ENCODE assay signal across 8 cellular contexts in the genomic region with DNA sequence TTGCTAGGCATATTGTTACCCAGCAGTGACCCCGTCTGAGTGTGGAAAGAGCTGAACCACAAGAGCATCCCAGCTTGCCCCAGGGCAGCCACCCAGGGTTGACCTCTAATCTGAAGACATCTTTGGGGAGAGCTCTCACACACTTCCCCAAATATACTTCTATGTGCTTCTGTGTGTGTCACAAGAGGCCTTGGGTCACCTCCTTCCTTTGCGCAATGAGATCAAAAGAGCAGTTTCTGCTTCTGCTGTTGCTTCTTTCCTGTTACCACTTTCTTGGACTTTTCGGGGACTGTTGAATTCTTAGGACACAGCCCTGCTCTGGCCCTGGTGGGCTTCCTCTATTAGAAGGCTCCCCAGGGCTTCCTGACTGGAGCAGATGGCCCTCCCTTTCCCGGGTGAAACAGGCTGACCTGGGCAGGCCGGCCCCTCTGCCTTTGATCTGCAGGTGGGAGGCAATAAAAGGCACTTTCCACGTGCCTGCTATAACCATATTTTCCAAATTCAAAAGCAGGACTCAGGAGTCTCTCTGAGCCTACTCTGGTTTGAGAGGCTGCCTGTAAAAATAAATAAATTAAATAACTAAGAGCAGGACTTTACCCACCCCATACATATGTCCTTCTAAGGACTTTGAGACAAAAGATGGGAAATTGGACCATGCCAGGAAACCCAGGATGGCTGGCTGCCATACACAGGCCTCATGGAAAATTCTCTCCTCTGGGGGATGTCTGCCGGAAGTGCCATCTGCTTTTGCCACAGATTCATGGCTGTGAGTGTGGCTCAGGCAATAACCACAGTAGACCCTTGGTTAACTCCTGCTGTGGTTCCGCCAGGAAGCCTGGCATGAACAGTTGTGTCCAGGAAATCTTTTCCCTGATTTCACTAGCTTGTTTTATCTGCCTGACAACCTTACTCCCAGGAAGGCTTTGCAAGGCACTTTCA. TPM values are rescaled to one million over a fixed set of nuclear protein-coding genes. Genes with fewer than 3 reads are reported as not detected.
DNase-seq lines count a peak whose midpoint lies in the region; FAIRE-seq and TF ChIP-seq lines count a peak whose summit lies in the region.
"Had no signal": no experiment of that assay in that cellular context is flagged by ENCODE, and none has a peak within 500 bp of the region (broad histone marks: within the 10 kb centered on the region; RNA-seq: fewer than 3 reads in every experiment).

No MANE protein-coding gene starts in this region.

- TF ChIP-seq CTCF in HFFc6 (IDR thresholded peaks at IDR 0.05) = no peak

- peaks cover 29% of the 10 kb centered on the region for H3K27me3 Mint-ChIP-seq in HFFc6 (ENCODE audit: insufficient read depth)

- no peak overlapping the region for H3K27ac Mint-ChIP-seq in HFFc6
- H3K27ac Mint-ChIP-seq: brain had no signal

- WGBS in small intestine, 3 donors = 39 to 51% (median 49%) methylated on average over 8 of the region's 8 CpGs

- H3K4me1 ChIP-seq in small intestine (ENCODE audit: control insufficient read depth in 2 of 2, insufficient read depth in 1 of 2, low read depth in 1 of 2, low read length in 1 of 2) = peaks cover 0 to 2% of the 10 kb centered on the region in 2 donors

- peaks cover 10% of the 10 kb centered on the region for H3K4me1 Mint-ChIP-seq in HFFc6 (ENCODE audit: low read depth)

- H3K36me3 ChIP-seq in small intestine (ENCODE audit: control insufficient read depth in 2 of 2, insufficient read depth in 2 of 2, low read length in 2 of 2) = no peaks in the 10 kb centered on the region

- no peak overlapping the region for H3K4me3 Mint-ChIP-seq in HFFc6
- H3K4me3 Mint-ChIP-seq: brain had no signal

- no peak overlapping the region for H3K4me3 ChIP-seq in small intestine (ENCODE audit: low read depth in 1 of 2, low read length in 2 of 2)

- H3K27ac ChIP-seq in small intestine (ENCODE audit: low read depth in 1 of 2, low read length in 1 of 2) = peak overlapping the region in 1 of 2 donors; percentile 84

- peaks cover under 1% of the 10 kb centered on the region for H3K9me3 Mint-ChIP-seq in HFFc6

- no peaks in the 10 kb centered on the region for H3K9me3 ChIP-seq in small intestine (ENCODE audit: control insufficient read depth, low read depth)

- H3K27me3 ChIP-seq in small intestine (ENCODE audit: control insufficient read depth in 2 of 2, insufficient read depth in 2 of 2, low read length in 2 of 2) = no peaks in the 10 kb centered on the region

- DNase-seq in H4 (ENCODE audit: low spot score) = peak; percentile 12
- peak; percentile 100 for DNase-seq in SIG-M5 treated with dmso at 0.1 percent for 504 hours (lab: John Stamatoyannopoulos, UW; ENCODE audit: unreplicated experiment)
- peak; percentile 41 for DNase-seq in globus pallidus (ENCODE audit: low spot score)
- DNase-seq in small intestine = peak; percentile 16
- no peak for DNase-seq in HFFc6
- DNase-seq in NCI-H187 (lab: John Stamatoyannopoulos, UW) = no peak
- DNase-seq in DMS114 treated with DMSO at 0.1 percent for 48 hours (lab: John Stamatoyannopoulos, UW; ENCODE audit: unreplicated experiment) = no peak

- no peaks in the 10 kb centered on the region for H3K36me3 Mint-ChIP-seq in HFFc6 (ENCODE audit: low read depth)
- H3K36me3 Mint-ChIP-seq: brain had no signal

- FAIRE-seq in small intestine (lab: Jason Lieb, UNC) = no peak

RNA-seq across cellular contexts. Expression of a gene that starts 28.3 kb away (rescaled TPM):
- not detected in 2 replicates for total RNA-seq in H4 (2014; rRNA removed; shearing (Covaris generic))
- 10 to 100 TPM in 1 of 3 donors, 1 to 10 TPM in 2; 2.0 to 14.1 (median 9.1) TPM for polyA plus RNA-seq in small intestine
- total RNA-seq in HFFc6 (2021; fragmentation: NEBNext Ultra II Directional; extraction: Animal tissue kit (Norgen Biotek cat#: 25700)) = not detected

RNA-seq across cellular contexts. Expression of a gene that starts 48.1 kb away (rescaled TPM):
- 133 and 160 TPM in 2 replicates for total RNA-seq in H4 (2014; rRNA removed; shearing (Covaris generic))
- 10 to 100 TPM; 27.3 to 67.5 (median 51.1) TPM for polyA plus RNA-seq in small intestine
- 10 to 100 TPM; 13.6 to 21.7 (median 16.7) TPM for total RNA-seq in HFFc6 (2021; fragmentation: NEBNext Ultra II Directional; extraction: Animal tissue kit (Norgen Biotek cat#: 25700))

Comparison
In these comparisons a context has a peak if more than half of its experiments do, and no peak if none do; other contexts are left out.
1. DNase-seq: peak in H4 (single experiment), SIG-M5 treated with dmso at 0.1 percent for 504 hours (single experiment), globus pallidus (single experiment) and small intestine (single experiment); none in HFFc6 (single experiment), NCI-H187 (0 of 2) and DMS114 treated with DMSO at 0.1 percent for 48 hours (single experiment).